Comparison of ENCODE assay signal across 7 cellular contexts in genomic region chr18:58552057-58552461, GRCh38.
DNase-seq lines count a peak whose midpoint lies in the region; ATAC-seq and TF ChIP-seq lines count a peak whose summit lies in the region.

No MANE protein-coding gene starts in this region.

- H3K27ac Mint-ChIP-seq in type B pancreatic cell: no peak overlapping the region

- H3K36me3 ChIP-seq in kidney epithelial cell (ENCODE audit: control insufficient read depth, insufficient read depth, low read length): no peaks in the 10 kb centered on the region

- H3K27me3 ChIP-seq in kidney epithelial cell (ENCODE audit: control insufficient read depth, insufficient read depth, low read length): no peaks in the 10 kb centered on the region

- H3K4me1 Mint-ChIP-seq in type B pancreatic cell (ENCODE audit: unreplicated experiment): peaks cover 16% of the 10 kb centered on the region

- peaks cover 7% of the 10 kb centered on the region for H3K9me3 Mint-ChIP-seq in type B pancreatic cell

- H3K27me3 Mint-ChIP-seq in type B pancreatic cell: peaks cover 16% of the 10 kb centered on the region

- H3K4me3 Mint-ChIP-seq in type B pancreatic cell: no peak overlapping the region

- ATAC-seq in GM18517 (IDR thresholded peaks at IDR 0.05; ENCODE audit: unreplicated experiment): peak; percentile 63
- peak; percentile 72 for ATAC-seq in GM21447 (IDR thresholded peaks at IDR 0.05; ENCODE audit: unreplicated experiment)
- peak; percentile 68 for ATAC-seq in HG03521 (IDR thresholded peaks at IDR 0.05; ENCODE audit: unreplicated experiment)

- H3K4me3 ChIP-seq in kidney epithelial cell (ENCODE audit: low read depth, low read length): no peak overlapping the region

- no peak for TF ChIP-seq CTCF in kidney epithelial cell (IDR thresholded peaks at IDR 0.05; ENCODE audit: insufficient read depth, low read length, poor library complexity, severe bottlenecking)
- no peak for TF ChIP-seq CTCF in type B pancreatic cell (conservative IDR thresholded peaks at IDR 0.05)

- DNase-seq in kidney epithelial cell (ENCODE audit: low read depth): peak; percentile 56
- DNase-seq in NCI-H187 treated with DMSO at 0.1 percent for 48 hours (lab: John Stamatoyannopoulos, UW): no peak
- DNase-seq in type B pancreatic cell (ENCODE audit: extremely low spot score, unreplicated experiment): no peak
- DNase-seq in NCI-H226: no peak

- peaks cover 6% of the 10 kb centered on the region for H3K36me3 Mint-ChIP-seq in type B pancreatic cell
